Comparison of ENCODE assay signal across 30 cellular contexts in genomic region chr4:158681630-158682029, GRCh38.
"Had no signal": no experiment of that assay in that cellular context is flagged by ENCODE, and none has a peak within 500 bp of the region (broad histone marks: within the 10 kb centered on the region; RNA-seq: fewer than 3 reads in every experiment).

No MANE protein-coding gene starts in this region.

- H3K4me2 ChIP-seq: KMS-11 had no signal

- H3K27ac Mint-ChIP-seq: activated B cell treated with CpG ODN at 0.5 μM for 24 hours; activated CD4-positive, alpha-beta T cell treated with anti-CD3 and anti-CD28 coated beads, Interleukin-2, amount 10 ng/mL, durations not matched to agents 24 days and 14 days; activated CD8-positive, alpha-beta memory T cell treated with anti-CD3 and anti-CD28 coated beads, Interleukin-2, amount 10 ng/mL, durations not matched to agents 7 days and 5 days; activated naive CD4-positive, alpha-beta T cell treated with anti-CD3 and anti-CD28 coated beads, Interleukin-2, amount 50 U/mL, for 72 hours; activated naive CD8-positive, alpha-beta T cell treated with anti-CD3 and anti-CD28 coated beads, Interleukin-2, amount 50 U/mL, for 24 hours; activated T-cell treated with anti-CD3 and anti-CD28 coated beads, Interleukin-2, amount 50 U/mL, for 24 hours; activated T-helper 1 cell treated with anti-CD3 and anti-CD28 coated beads, Interleukin-12 subunit alpha, Interleukin-12 subunit beta, Interleukin-2, Interleukin-4 antibody, amounts not matched to agents 30 ng/mL and 10 ng/mL and 1 ng/mL, durations not matched to agents 14 hours and 24 hours and 36 hours; T-helper 17 cell had no signal

- H3K27ac ChIP-seq: ascending aorta, body of pancreas, KMS-11, SJSA1 had no signal

- DNase-seq: activated B cell treated with CpG ODN at 0.5 μM for 24 hours; activated CD4-positive, alpha-beta T cell treated with anti-CD3 and anti-CD28 coated beads for 1 hour; activated CD4-positive, alpha-beta T cell treated with anti-CD3 and anti-CD28 coated beads, Interleukin-2, amount 10 ng/mL, durations not matched to agents 24 days and 14 days; activated CD4-positive, alpha-beta T cell treated with anti-CD3 and anti-CD28 coated beads, Interleukin-2, amount 50 U/mL, for 48 hours; activated CD8-positive, alpha-beta memory T cell treated with anti-CD3 and anti-CD28 coated beads, Interleukin-2, amount 10 ng/mL, durations not matched to agents 7 days and 5 days; activated effector memory CD4-positive, alpha-beta T cell treated with anti-CD3 and anti-CD28 coated beads, Interleukin-2, amount 50 U/mL, for 16 hours; activated naive CD4-positive, alpha-beta T cell treated with Interleukin-2 at 50 U/mL for 16 hours; activated naive CD8-positive, alpha-beta T cell treated with anti-CD3 and anti-CD28 coated beads, Interleukin-2, amount 50 U/mL, for 24 hours; activated T-cell treated with anti-CD3 and anti-CD28 coated beads, Interleukin-2, amount 50 U/mL, for 24 hours; amniotic stem cell; body of pancreas; central memory CD4-positive, alpha-beta T cell; MM.1S; NCI-H1105 treated with DMSO at 0.1 percent for 48 hours; NCI-H1436 treated with DMSO at 0.1 percent for 48 hours; NCI-H187; NCI-H2171; NCI-H226; NCI-H526; PC-3; SHP77; T-helper 17 cell; T-helper 9 cell had no signal

- H3K4me1 ChIP-seq: ascending aorta, SJSA1 had no signal

- ATAC-seq: activated CD8-positive, alpha-beta memory T cell treated with anti-CD3 and anti-CD28 coated beads, Interleukin-2, amount 10 ng/mL, durations not matched to agents 7 days and 5 days; activated naive CD4-positive, alpha-beta T cell treated with anti-CD3 and anti-CD28 coated beads, Interleukin-2, amount 50 U/mL, for 72 hours; activated naive CD8-positive, alpha-beta T cell treated with anti-CD3 and anti-CD28 coated beads, Interleukin-2, amount 50 U/mL, for 24 hours; body of pancreas; PC-3; T-helper 17 cell had no signal

- FAIRE-seq: bronchial epithelial cell, RCC 7860 had no signal

- H3K9me3 ChIP-seq: ascending aorta, body of pancreas, SJSA1 had no signal

- H3K9ac ChIP-seq: KMS-11 had no signal

- H3K9me3 Mint-ChIP-seq: activated B cell treated with CpG ODN at 0.5 μM for 24 hours; activated CD4-positive, alpha-beta T cell treated with anti-CD3 and anti-CD28 coated beads, Interleukin-2, amount 10 ng/mL, durations not matched to agents 24 days and 14 days; activated naive CD4-positive, alpha-beta T cell treated with anti-CD3 and anti-CD28 coated beads, Interleukin-2, amount 50 U/mL, for 72 hours; activated naive CD8-positive, alpha-beta T cell treated with anti-CD3 and anti-CD28 coated beads, Interleukin-2, amount 50 U/mL, for 24 hours; activated T-cell treated with anti-CD3 and anti-CD28 coated beads, Interleukin-2, amount 50 U/mL, for 24 hours; activated T-helper 1 cell treated with anti-CD3 and anti-CD28 coated beads, Interleukin-12 subunit alpha, Interleukin-12 subunit beta, Interleukin-2, Interleukin-4 antibody, amounts not matched to agents 30 ng/mL and 10 ng/mL and 1 ng/mL, durations not matched to agents 14 hours and 24 hours and 36 hours had no signal

- H3K4me3 ChIP-seq: ascending aorta, body of pancreas, SJSA1 had no signal

- H3K36me3 ChIP-seq: SJSA1 had no signal

- H3K27me3 ChIP-seq: ascending aorta, body of pancreas, SJSA1 had no signal

- H3K27me3 Mint-ChIP-seq: activated B cell treated with CpG ODN at 0.5 μM for 24 hours; activated CD4-positive, alpha-beta T cell treated with anti-CD3 and anti-CD28 coated beads, Interleukin-2, amount 10 ng/mL, durations not matched to agents 24 days and 14 days; activated CD8-positive, alpha-beta memory T cell treated with anti-CD3 and anti-CD28 coated beads, Interleukin-2, amount 10 ng/mL, durations not matched to agents 7 days and 5 days; activated naive CD8-positive, alpha-beta T cell treated with anti-CD3 and anti-CD28 coated beads, Interleukin-2, amount 50 U/mL, for 24 hours; activated T-cell treated with anti-CD3 and anti-CD28 coated beads, Interleukin-2, amount 50 U/mL, for 24 hours; T-helper 17 cell had no signal

- H3K4me3 Mint-ChIP-seq: activated B cell treated with CpG ODN at 0.5 μM for 24 hours; activated CD4-positive, alpha-beta T cell treated with anti-CD3 and anti-CD28 coated beads, Interleukin-2, amount 10 ng/mL, durations not matched to agents 24 days and 14 days; activated CD8-positive, alpha-beta memory T cell treated with anti-CD3 and anti-CD28 coated beads, Interleukin-2, amount 10 ng/mL, durations not matched to agents 7 days and 5 days; activated naive CD8-positive, alpha-beta T cell treated with anti-CD3 and anti-CD28 coated beads, Interleukin-2, amount 50 U/mL, for 24 hours; activated T-cell treated with anti-CD3 and anti-CD28 coated beads, Interleukin-2, amount 50 U/mL, for 24 hours; activated T-helper 1 cell treated with anti-CD3 and anti-CD28 coated beads, Interleukin-12 subunit alpha, Interleukin-12 subunit beta, Interleukin-2, Interleukin-4 antibody, amounts not matched to agents 30 ng/mL and 10 ng/mL and 1 ng/mL, durations not matched to agents 14 hours and 24 hours and 36 hours; T-helper 17 cell had no signal

- H3K4me1 Mint-ChIP-seq: activated B cell treated with CpG ODN at 0.5 μM for 24 hours; activated CD4-positive, alpha-beta T cell treated with anti-CD3 and anti-CD28 coated beads, Interleukin-2, amount 10 ng/mL, durations not matched to agents 24 days and 14 days; activated CD8-positive, alpha-beta memory T cell treated with anti-CD3 and anti-CD28 coated beads, Interleukin-2, amount 10 ng/mL, durations not matched to agents 7 days and 5 days; activated naive CD8-positive, alpha-beta T cell treated with anti-CD3 and anti-CD28 coated beads, Interleukin-2, amount 50 U/mL, for 24 hours had no signal
